In genomic region chr2:76039505-76039904, GRCh38 we compare ENCODE assay signal across 34 cellular contexts.
"Had no signal": no experiment of that assay in that cellular context is flagged by ENCODE, and none has a peak within 500 bp of the region (broad histone marks: within the 10 kb centered on the region; RNA-seq: fewer than 3 reads in every experiment).

No MANE protein-coding gene starts in this region.

- H3K36me3 Mint-ChIP-seq: activated naive CD8-positive, alpha-beta T cell had no signal

- DNase-seq: activated CD4-positive, alpha-beta memory T cell treated with anti-CD3 and anti-CD28 coated beads, Interleukin-2, amount 10 ng/mL, durations not matched to agents 7 days and 5 days; activated CD4-positive, alpha-beta T cell treated with anti-CD3 and anti-CD28 coated beads for 36 hours; activated CD4-positive, alpha-beta T cell treated with anti-CD3 and anti-CD28 coated beads, Interleukin-2, amount 10 ng/mL, durations not matched to agents 24 days and 14 days; activated CD4-positive, CD25-positive, alpha-beta regulatory T cell; activated CD4-positive, CD25-positive, alpha-beta regulatory T cell treated with anti-CD3 and anti-CD28 coated beads, Interleukin-2, amount 50 U/mL, for 72 hours; activated CD8-positive, alpha-beta memory T cell treated with anti-CD3 and anti-CD28 coated beads, Interleukin-2, amount 50 U/mL, for 48 hours; activated effector memory CD4-positive, alpha-beta T cell treated with Interleukin-2 at 50 U/mL for 16 hours; activated gamma-delta T cell treated with Interleukin-2 at 50 U/mL for 16 hours; activated naive CD4-positive, alpha-beta T cell treated with anti-CD3 and anti-CD28 coated beads, Interleukin-2, amount 50 U/mL, for 16 hours; activated naive CD4-positive, alpha-beta T cell treated with Interleukin-2 at 50 U/mL for 16 hours; activated T-cell treated with anti-CD3 and anti-CD28 coated beads for 4 hours; activated T-cell treated with anti-CD3 and anti-CD28 coated beads, Interleukin-2, amount 50 U/mL, for 24 hours; activated T-cell treated with anti-CD3 and anti-CD28 coated beads, Interleukin-2, amount 50 U/mL, for 72 hours; amniotic stem cell; anterior cingulate cortex; brain microvascular endothelial cell; dorsolateral prefrontal cortex; effector memory CD4-positive, alpha-beta T cell; endodermal cell; erythroblast; foreskin keratinocyte; gastrocnemius medialis; glutamatergic neuron; heart left ventricle; hypothalamus; T-helper 17 cell had no signal

- H3K27ac Mint-ChIP-seq: activated CD4-positive, alpha-beta memory T cell treated with anti-CD3 and anti-CD28 coated beads, Interleukin-2, amount 10 ng/mL, durations not matched to agents 7 days and 5 days; activated CD4-positive, alpha-beta T cell treated with anti-CD3 and anti-CD28 coated beads for 36 hours; activated CD4-positive, alpha-beta T cell treated with anti-CD3 and anti-CD28 coated beads, Interleukin-2, amount 10 ng/mL, durations not matched to agents 24 days and 14 days; activated naive CD8-positive, alpha-beta T cell; activated T-cell treated with anti-CD3 and anti-CD28 coated beads, Interleukin-2, amount 50 U/mL, for 24 hours; activated T-cell treated with anti-CD3 and anti-CD28 coated beads, Interleukin-2, amount 50 U/mL, for 72 hours; dendritic cell treated with granulocyte-macrophage colony-stimulating factor and Interleukin-4, amounts not matched to agents 40 ng/mL and 50 ng/mL, for 4 days; endodermal cell; T-helper 17 cell; T-helper 2 cell treated with Interferon-gamma antibody and Interleukin-4, amounts not matched to agents 5 μg/mL and 100 μg/mL, for 36 hours had no signal

- H3K9me3 Mint-ChIP-seq: activated CD4-positive, alpha-beta T cell treated with anti-CD3 and anti-CD28 coated beads, Interleukin-2, amount 10 ng/mL, durations not matched to agents 24 days and 14 days; endodermal cell had no signal

- H3K27me3 ChIP-seq: brain microvascular endothelial cell, dorsolateral prefrontal cortex, esophagus muscularis mucosa, foreskin keratinocyte, gastrocnemius medialis, heart left ventricle had no signal

- FAIRE-seq: astrocyte, bronchial epithelial cell had no signal

- H3K4me3 Mint-ChIP-seq: activated CD4-positive, alpha-beta memory T cell treated with anti-CD3 and anti-CD28 coated beads, Interleukin-2, amount 10 ng/mL, durations not matched to agents 7 days and 5 days; activated CD4-positive, alpha-beta T cell treated with anti-CD3 and anti-CD28 coated beads for 36 hours; activated CD4-positive, alpha-beta T cell treated with anti-CD3 and anti-CD28 coated beads, Interleukin-2, amount 10 ng/mL, durations not matched to agents 24 days and 14 days; activated naive CD8-positive, alpha-beta T cell; activated T-cell treated with anti-CD3 and anti-CD28 coated beads, Interleukin-2, amount 50 U/mL, for 24 hours; activated T-cell treated with anti-CD3 and anti-CD28 coated beads, Interleukin-2, amount 50 U/mL, for 72 hours; central memory CD8-positive, alpha-beta T cell; dendritic cell treated with granulocyte-macrophage colony-stimulating factor and Interleukin-4, amounts not matched to agents 40 ng/mL and 50 ng/mL, for 4 days; endodermal cell; T-helper 17 cell; T-helper 2 cell treated with Interferon-gamma antibody and Interleukin-4, amounts not matched to agents 5 μg/mL and 100 μg/mL, for 36 hours had no signal

- H3K4me1 ChIP-seq: esophagus muscularis mucosa, foreskin keratinocyte, gastrocnemius medialis, heart left ventricle had no signal

- H3K4me3 ChIP-seq: coronary artery, dorsolateral prefrontal cortex, esophagus muscularis mucosa, gastrocnemius medialis, heart left ventricle had no signal

- H3K27me3 Mint-ChIP-seq: activated CD4-positive, alpha-beta memory T cell treated with anti-CD3 and anti-CD28 coated beads, Interleukin-2, amount 10 ng/mL, durations not matched to agents 7 days and 5 days; activated CD4-positive, alpha-beta T cell treated with anti-CD3 and anti-CD28 coated beads for 36 hours; activated CD4-positive, alpha-beta T cell treated with anti-CD3 and anti-CD28 coated beads, Interleukin-2, amount 10 ng/mL, durations not matched to agents 24 days and 14 days; activated naive CD8-positive, alpha-beta T cell; activated T-cell treated with anti-CD3 and anti-CD28 coated beads, Interleukin-2, amount 50 U/mL, for 24 hours; central memory CD8-positive, alpha-beta T cell; dendritic cell treated with granulocyte-macrophage colony-stimulating factor and Interleukin-4, amounts not matched to agents 40 ng/mL and 50 ng/mL, for 4 days; T-helper 17 cell had no signal

- H3K9me3 ChIP-seq: esophagus muscularis mucosa, gastrocnemius medialis had no signal

- ATAC-seq: activated CD4-positive, alpha-beta T cell treated with anti-CD3 and anti-CD28 coated beads for 36 hours; activated T-cell treated with anti-CD3 and anti-CD28 coated beads, Interleukin-2, amount 50 U/mL, for 72 hours; foreskin keratinocyte; gastrocnemius medialis; heart left ventricle; T-helper 17 cell had no signal

- H3K27ac ChIP-seq: brain microvascular endothelial cell, coronary artery, dorsolateral prefrontal cortex, esophagus muscularis mucosa, foreskin keratinocyte, gastrocnemius medialis, heart left ventricle had no signal

- H3K36me3 ChIP-seq: brain microvascular endothelial cell, esophagus muscularis mucosa, gastrocnemius medialis, heart left ventricle had no signal

- H3K4me1 Mint-ChIP-seq: activated CD4-positive, alpha-beta memory T cell treated with anti-CD3 and anti-CD28 coated beads, Interleukin-2, amount 10 ng/mL, durations not matched to agents 7 days and 5 days; activated CD4-positive, alpha-beta T cell treated with anti-CD3 and anti-CD28 coated beads for 36 hours; activated CD4-positive, alpha-beta T cell treated with anti-CD3 and anti-CD28 coated beads, Interleukin-2, amount 10 ng/mL, durations not matched to agents 24 days and 14 days; central memory CD8-positive, alpha-beta T cell; endodermal cell; T-helper 17 cell had no signal
